Comparison of ENCODE assay signal across 29 cellular contexts in genomic region chr10:112774210-112774609, GRCh38.
"Had no signal": no experiment of that assay in that cellular context is flagged by ENCODE, and none has a peak within 500 bp of the region (broad histone marks: within the 10 kb centered on the region; RNA-seq: fewer than 3 reads in every experiment).

No MANE protein-coding gene starts in this region.

- H3K27me3 Mint-ChIP-seq: activated CD4-positive, alpha-beta memory T cell treated with anti-CD3 and anti-CD28 coated beads, Interleukin-2, amount 10 ng/mL, durations not matched to agents 7 days and 5 days; activated CD4-positive, alpha-beta T cell treated with anti-CD3 and anti-CD28 coated beads, Interleukin-2, amount 10 ng/mL, durations not matched to agents 7 days and 5 days; activated naive CD4-positive, alpha-beta T cell treated with anti-CD3 and anti-CD28 coated beads, Interleukin-2, amount 10 ng/mL, durations not matched to agents 7 days and 5 days; activated naive CD8-positive, alpha-beta T cell; activated T-cell treated with anti-CD3 and anti-CD28 coated beads, Interleukin-2, amount 50 U/mL, for 24 hours; central memory CD8-positive, alpha-beta T cell; dendritic cell treated with granulocyte-macrophage colony-stimulating factor and Interleukin-4, amounts not matched to agents 40 ng/mL and 50 ng/mL, for 4 days had no signal

- H3K27ac Mint-ChIP-seq: activated CD4-positive, alpha-beta memory T cell treated with anti-CD3 and anti-CD28 coated beads, Interleukin-2, amount 10 ng/mL, durations not matched to agents 7 days and 5 days; activated CD4-positive, alpha-beta T cell treated with anti-CD3 and anti-CD28 coated beads, Interleukin-2, amount 10 ng/mL, durations not matched to agents 7 days and 5 days; activated naive CD4-positive, alpha-beta T cell treated with anti-CD3 and anti-CD28 coated beads, Interleukin-2, amount 10 ng/mL, durations not matched to agents 7 days and 5 days; activated naive CD8-positive, alpha-beta T cell; activated T-cell treated with anti-CD3 and anti-CD28 coated beads, Interleukin-2, amount 50 U/mL, for 24 hours; activated T-cell treated with anti-CD3 and anti-CD28 coated beads, Interleukin-2, amount 50 U/mL, for 72 hours; dendritic cell treated with granulocyte-macrophage colony-stimulating factor and Interleukin-4, amounts not matched to agents 40 ng/mL and 50 ng/mL, for 4 days; endodermal cell had no signal

- H3K27ac ChIP-seq: brain microvascular endothelial cell, coronary artery, dorsolateral prefrontal cortex, gastroesophageal sphincter had no signal

- DNase-seq: activated CD4-positive, alpha-beta memory T cell treated with anti-CD3 and anti-CD28 coated beads, Interleukin-2, amount 10 ng/mL, durations not matched to agents 7 days and 5 days; activated CD4-positive, alpha-beta T cell treated with anti-CD3 and anti-CD28 coated beads for 4 hours; activated CD4-positive, alpha-beta T cell treated with anti-CD3 and anti-CD28 coated beads, Interleukin-2, amount 10 ng/mL, durations not matched to agents 7 days and 5 days; activated CD4-positive, alpha-beta T cell treated with anti-CD3 and anti-CD28 coated beads, Interleukin-2, amount 50 U/mL, for 4 hours; activated CD4-positive, CD25-positive, alpha-beta regulatory T cell; activated CD4-positive, CD25-positive, alpha-beta regulatory T cell treated with anti-CD3 and anti-CD28 coated beads, Interleukin-2, amount 50 U/mL, for 72 hours; activated CD8-positive, alpha-beta memory T cell treated with anti-CD3 and anti-CD28 coated beads, Interleukin-2, amount 50 U/mL, for 48 hours; activated gamma-delta T cell; activated naive CD4-positive, alpha-beta T cell; activated naive CD4-positive, alpha-beta T cell treated with anti-CD3 and anti-CD28 coated beads, Interleukin-2, amount 10 ng/mL, durations not matched to agents 7 days and 5 days; activated T-cell treated with anti-CD3 and anti-CD28 coated beads for 4 hours; activated T-cell treated with anti-CD3 and anti-CD28 coated beads, Interleukin-2, amount 50 U/mL, for 24 hours; activated T-cell treated with anti-CD3 and anti-CD28 coated beads, Interleukin-2, amount 50 U/mL, for 72 hours; amniotic stem cell; brain microvascular endothelial cell; effector memory CD4-positive, alpha-beta T cell; endodermal cell; foreskin melanocyte; T-helper 1 cell; T-helper 2 cell had no signal

- H3K4me1 ChIP-seq: gastroesophageal sphincter had no signal

- H3K36me3 ChIP-seq: brain microvascular endothelial cell, gastroesophageal sphincter had no signal

- H3K4me3 Mint-ChIP-seq: activated CD4-positive, alpha-beta memory T cell treated with anti-CD3 and anti-CD28 coated beads, Interleukin-2, amount 10 ng/mL, durations not matched to agents 7 days and 5 days; activated CD4-positive, alpha-beta T cell treated with anti-CD3 and anti-CD28 coated beads, Interleukin-2, amount 10 ng/mL, durations not matched to agents 7 days and 5 days; activated naive CD4-positive, alpha-beta T cell treated with anti-CD3 and anti-CD28 coated beads, Interleukin-2, amount 10 ng/mL, durations not matched to agents 7 days and 5 days; activated naive CD8-positive, alpha-beta T cell; activated T-cell treated with anti-CD3 and anti-CD28 coated beads, Interleukin-2, amount 50 U/mL, for 24 hours; activated T-cell treated with anti-CD3 and anti-CD28 coated beads, Interleukin-2, amount 50 U/mL, for 72 hours; central memory CD8-positive, alpha-beta T cell; dendritic cell treated with granulocyte-macrophage colony-stimulating factor and Interleukin-4, amounts not matched to agents 40 ng/mL and 50 ng/mL, for 4 days; endodermal cell had no signal

- H3K4me3 ChIP-seq: coronary artery, dorsolateral prefrontal cortex, gastroesophageal sphincter had no signal

- H3K9me3 Mint-ChIP-seq: activated CD4-positive, alpha-beta memory T cell treated with anti-CD3 and anti-CD28 coated beads, Interleukin-2, amount 10 ng/mL, durations not matched to agents 7 days and 5 days; activated CD4-positive, alpha-beta T cell treated with anti-CD3 and anti-CD28 coated beads, Interleukin-2, amount 10 ng/mL, durations not matched to agents 7 days and 5 days; activated naive CD4-positive, alpha-beta T cell treated with anti-CD3 and anti-CD28 coated beads, Interleukin-2, amount 10 ng/mL, durations not matched to agents 7 days and 5 days; activated T-cell treated with anti-CD3 and anti-CD28 coated beads, Interleukin-2, amount 50 U/mL, for 24 hours; activated T-cell treated with anti-CD3 and anti-CD28 coated beads, Interleukin-2, amount 50 U/mL, for 72 hours; central memory CD8-positive, alpha-beta T cell; dendritic cell treated with granulocyte-macrophage colony-stimulating factor and Interleukin-4, amounts not matched to agents 40 ng/mL and 50 ng/mL, for 4 days had no signal

- H3K4me1 Mint-ChIP-seq: activated CD4-positive, alpha-beta memory T cell treated with anti-CD3 and anti-CD28 coated beads, Interleukin-2, amount 10 ng/mL, durations not matched to agents 7 days and 5 days; activated CD4-positive, alpha-beta T cell treated with anti-CD3 and anti-CD28 coated beads, Interleukin-2, amount 10 ng/mL, durations not matched to agents 7 days and 5 days; activated naive CD4-positive, alpha-beta T cell treated with anti-CD3 and anti-CD28 coated beads, Interleukin-2, amount 10 ng/mL, durations not matched to agents 7 days and 5 days; central memory CD8-positive, alpha-beta T cell had no signal

- H3K9me3 ChIP-seq: gastroesophageal sphincter had no signal

- FAIRE-seq: astrocyte, bronchial epithelial cell had no signal

- ATAC-seq: activated T-cell treated with anti-CD3 and anti-CD28 coated beads, Interleukin-2, amount 50 U/mL, for 72 hours; esophagus mucosa; gastroesophageal sphincter had no signal

- H3K27me3 ChIP-seq: brain microvascular endothelial cell, dorsolateral prefrontal cortex, gastroesophageal sphincter had no signal
